ENCODE assay signal across 8 cellular contexts in genomic region chr6:136921521-136921935, GRCh38. TPM values are rescaled to one million over a fixed set of nuclear protein-coding genes. Genes with fewer than 3 reads are reported as not detected.
DNase-seq lines count a peak whose midpoint lies in the region; ATAC-seq lines count a peak whose summit lies in the region.

No MANE protein-coding gene starts in this region.

- H3K4me1 Mint-ChIP-seq in CD8-positive, alpha-beta memory T cell: peaks cover 17 to 36% (median 25%) of the 10 kb centered on the region in 3 donors

- H3K4me1 ChIP-seq in CD8-positive, alpha-beta memory T cell (ENCODE audit: insufficient read depth, low read length): peaks cover 23% of the 10 kb centered on the region

- H3K36me3 ChIP-seq in CD8-positive, alpha-beta memory T cell (ENCODE audit: insufficient read depth, low read length): no peaks in the 10 kb centered on the region

- H3K27ac ChIP-seq in CD8-positive, alpha-beta memory T cell (ENCODE audit: low read depth, low read length): no peak overlapping the region
- H3K27ac ChIP-seq in skin epidermis (no peak overlapping the region), caudate nucleus (ENCODE audit: low read depth, low read length) (no peak overlapping the region)

- H3K27me3 Mint-ChIP-seq in CD8-positive, alpha-beta memory T cell: peaks cover 37 to 57% of the 10 kb centered on the region in 2 donors

- H3K9me3 Mint-ChIP-seq in CD8-positive, alpha-beta memory T cell: no peaks in the 10 kb centered on the region
- H3K9me3 Mint-ChIP-seq in activated naive CD4-positive, alpha-beta T cell treated with anti-CD3 and anti-CD28 coated beads, Interleukin-2, amount 50 U/mL, for 72 hours: no peaks in the 10 kb centered on the region

- no peaks in the 10 kb centered on the region for H3K9me3 ChIP-seq in CD8-positive, alpha-beta memory T cell (ENCODE audit: low read length)

- peaks cover 2 to 5% (median 2%) of the 10 kb centered on the region in 3 donors for H3K36me3 Mint-ChIP-seq in CD8-positive, alpha-beta memory T cell
- peaks cover 0 to 13% of the 10 kb centered on the region in 2 donors for H3K36me3 Mint-ChIP-seq in activated naive CD4-positive, alpha-beta T cell treated with anti-CD3 and anti-CD28 coated beads, Interleukin-2, amount 50 U/mL, for 72 hours

- POLR2A ChIA-PET in CD8-positive, alpha-beta memory T cell (lab: Charles Lee): interaction anchor here (0.5 to 0.6 kb wide), 2 partner anchors 16 to 95 kb away, joined by 5 read pairs; no protein-coding TSS in a partner anchor

- peak overlapping the region; percentile 37 for H3K4me3 ChIP-seq in CD8-positive, alpha-beta memory T cell (ENCODE audit: low read length)
- H3K4me3 ChIP-seq in iPS-11a (ENCODE audit: low read depth, low read length) (peak overlapping the region; percentile 37), skin epidermis (peak overlapping the region; percentile 28 to 44 (median 38))

- no peak overlapping the region for H3K27ac Mint-ChIP-seq in CD8-positive, alpha-beta memory T cell
- no peak overlapping the region for H3K27ac Mint-ChIP-seq in activated naive CD4-positive, alpha-beta T cell treated with anti-CD3 and anti-CD28 coated beads, Interleukin-2, amount 50 U/mL, for 72 hours

- H3K27me3 ChIP-seq in CD8-positive, alpha-beta memory T cell (ENCODE audit: insufficient read depth, low read length, poor library complexity, severe bottlenecking): peaks cover 17% of the 10 kb centered on the region

- peak; percentile 37 for ATAC-seq in HG02798 (IDR thresholded peaks at IDR 0.05; ENCODE audit: poor library complexity, unreplicated experiment)
- peak; percentile 23 to 36 for ATAC-seq in activated naive CD4-positive, alpha-beta T cell treated with anti-CD3 and anti-CD28 coated beads, Interleukin-2, amount 50 U/mL, for 72 hours

- H3K4me3 Mint-ChIP-seq in CD8-positive, alpha-beta memory T cell: peak overlapping the region; percentile 71 to 94 (median 78)

- CTCF ChIA-PET in CD8-positive, alpha-beta memory T cell (lab: Charles Lee): interaction anchor here (1.0 kb wide), 1 partner anchor 9 kb away, joined by 3 read pairs; no protein-coding TSS in a partner anchor

- no peak for DNase-seq in CD8-positive, alpha-beta memory T cell
- DNase-seq in activated naive CD4-positive, alpha-beta T cell treated with anti-CD3 and anti-CD28 coated beads, Interleukin-2, amount 50 U/mL, for 72 hours (ENCODE audit: low spot score in 2 of 2): peak in 1 of 2 donors; percentile 11
- no peak for DNase-seq in NK-92 (lab: John Stamatoyannopoulos, UW; ENCODE audit: unreplicated experiment)
- DNase-seq in caudate nucleus (lab: John Stamatoyannopoulos, UW): no peak
- no peak for DNase-seq in NCI-H226

RNA-seq across cellular contexts. Expression of gene SLC35D3, which starts 0.6 kb away (rescaled TPM):
- not detected for total RNA-seq in CD8-positive, alpha-beta memory T cell
- not detected for polyA plus RNA-seq in CD8-positive, alpha-beta memory T cell
- total RNA-seq in activated naive CD4-positive, alpha-beta T cell treated with anti-CD3 and anti-CD28 coated beads, Interleukin-2, amount 50 U/mL, for 72 hours: not detected
